ENCODE assay signal across 7 cellular contexts in genomic region chrX:16161173-16161572, GRCh38. TPM values are rescaled to one million over a fixed set of nuclear protein-coding genes. Genes with fewer than 3 reads are reported as not detected.
"Had no signal": no experiment of that assay in that cellular context is flagged by ENCODE, and none has a peak within 500 bp of the region (broad histone marks: within the 10 kb centered on the region; RNA-seq: fewer than 3 reads in every experiment).

No MANE protein-coding gene starts in this region.

RNA-seq across cellular contexts. Expression of gene MAGEB17, which starts 6.1 kb away (rescaled TPM):
- total RNA-seq: activated B cell treated with CpG ODN at 0.5 μM for 24 hours; activated CD4-positive, alpha-beta T cell treated with anti-CD3 and anti-CD28 coated beads, Interleukin-2, amount 10 ng/mL, durations not matched to agents 24 days and 14 days; activated CD8-positive, alpha-beta memory T cell treated with anti-CD3 and anti-CD28 coated beads, Interleukin-2, amount 10 ng/mL, durations not matched to agents 7 days and 5 days; activated T-helper 1 cell treated with anti-CD3 and anti-CD28 coated beads, Interleukin-12 subunit alpha, Interleukin-12 subunit beta, Interleukin-2, Interleukin-4 antibody, amounts not matched to agents 30 ng/mL and 10 ng/mL and 1 ng/mL, durations not matched to agents 14 hours and 24 hours and 36 hours; aorta; NCI-H460; T-cell had no signal
- polyA plus RNA-seq: aorta had no signal

RNA-seq across cellular contexts. Expression of gene GRPR, which starts 37.8 kb away (rescaled TPM):
- total RNA-seq: activated CD4-positive, alpha-beta T cell treated with anti-CD3 and anti-CD28 coated beads, Interleukin-2, amount 10 ng/mL, durations not matched to agents 24 days and 14 days; activated CD8-positive, alpha-beta memory T cell treated with anti-CD3 and anti-CD28 coated beads, Interleukin-2, amount 10 ng/mL, durations not matched to agents 7 days and 5 days; activated T-helper 1 cell treated with anti-CD3 and anti-CD28 coated beads, Interleukin-12 subunit alpha, Interleukin-12 subunit beta, Interleukin-2, Interleukin-4 antibody, amounts not matched to agents 30 ng/mL and 10 ng/mL and 1 ng/mL, durations not matched to agents 14 hours and 24 hours and 36 hours; NCI-H460 had no signal
- polyA plus RNA-seq: aorta had no signal
